In genomic region chr3:37129871-37130270, GRCh38 we compare ENCODE assay signal across 16 cellular contexts. TPM values are rescaled to one million over a fixed set of nuclear protein-coding genes. Genes with fewer than 3 reads are reported as not detected.
A peak's percentile ranks its signal among the peaks of the same experiment; 100 is the strongest.
DNase-seq lines count a peak whose midpoint lies in the region; ATAC-seq and TF ChIP-seq lines count a peak whose summit lies in the region.
"Had no signal": no experiment of that assay in that cellular context is flagged by ENCODE, and none has a peak within 500 bp of the region (broad histone marks: within the 10 kb centered on the region; RNA-seq: fewer than 3 reads in every experiment).

No MANE protein-coding gene starts in this region.

- H4K8ac ChIP-seq in mesendoderm (ENCODE audit: low read depth, low read length), result no peak overlapping the region

- H2BK15ac ChIP-seq in mesendoderm (replicated peaks; ENCODE audit: low read depth), result no peak overlapping the region

- intact Hi-C loops in posterior vena cava (cut with DNase I), result no loop called here
- intact Hi-C loops in CD4-positive, alpha-beta T cell (cut with DNase I, micrococcal nuclease), result no loop called here

- H3K27ac Mint-ChIP-seq in chondrocyte (ENCODE audit: unreplicated experiment), result peak overlapping the region; percentile 61
- H3K27ac Mint-ChIP-seq in CD4-positive, alpha-beta T cell, result no peak overlapping the region
- H3K27ac Mint-ChIP-seq: memory B cell had no signal

- H3K79me1 ChIP-seq in mesendoderm (ENCODE audit: low read length), result peaks cover 4% of the 10 kb centered on the region

- H4K5ac ChIP-seq in mesendoderm (ENCODE audit: low read length), result no peak overlapping the region

- CTCF ChIA-PET in AG04449 (lab: Yijun Ruan, JAX), result interaction anchor here (1.0 kb wide), 1 partner anchor 16 kb away, joined by 3 read pairs; no protein-coding TSS in a partner anchor
- CTCF ChIA-PET in CD4-positive, alpha-beta T cell (lab: Charles Lee), result no interaction called here

- no peak overlapping the region for H3K27ac ChIP-seq in CD4-positive, alpha-beta T cell (ENCODE audit: low read depth, low read length)
- H3K27ac ChIP-seq in mesendoderm (ENCODE audit: low read depth, low read length), result no peak overlapping the region
- H3K27ac ChIP-seq: BLaER1, hepatocyte had no signal

- H3K27me3 Mint-ChIP-seq in chondrocyte (ENCODE audit: low read depth), result no peaks in the 10 kb centered on the region
- H3K27me3 Mint-ChIP-seq in CD4-positive, alpha-beta T cell, result no peaks in the 10 kb centered on the region
- H3K27me3 Mint-ChIP-seq: memory B cell, progenitor cell of endocrine pancreas had no signal

- no peak overlapping the region for H2BK120ac ChIP-seq in mesendoderm (ENCODE audit: low read depth, low read length)

- ATAC-seq in GM18909 (IDR thresholded peaks at IDR 0.05; ENCODE audit: poor library complexity, unreplicated experiment), result peak; percentile 75
- ATAC-seq in HG03378 (IDR thresholded peaks at IDR 0.05; ENCODE audit: unreplicated experiment), result peak; percentile 84
- no peak for ATAC-seq in CD4-positive, alpha-beta T cell (ENCODE audit: poor library complexity)

- POLR2A ChIA-PET in AG04449 (lab: Yijun Ruan, JAX), result no interaction called here
- POLR2A ChIA-PET in CD4-positive, alpha-beta T cell (lab: Charles Lee), result interaction anchor here (0.6 kb wide), 1 partner anchor 161 kb away, joined by 3 read pairs; no protein-coding TSS in a partner anchor

- H3K4ac ChIP-seq in mesendoderm (ENCODE audit: low read depth, low read length), result no peak overlapping the region

- H3K4me3 ChIP-seq in AG04449 (ENCODE audit: low read depth, low read length), result no peak overlapping the region
- no peak overlapping the region for H3K4me3 ChIP-seq in mesendoderm (ENCODE audit: low read length)
- H3K4me3 ChIP-seq: BLaER1, hepatocyte had no signal

- no peaks in the 10 kb centered on the region for H3K4me1 ChIP-seq in mesendoderm (ENCODE audit: control insufficient read depth, low read depth, low read length)
- H3K4me1 ChIP-seq: BLaER1 had no signal

- H3K36me3 ChIP-seq in mesendoderm (ENCODE audit: control insufficient read depth, insufficient read depth, low read length), result no peaks in the 10 kb centered on the region
- H3K36me3 ChIP-seq: BLaER1 had no signal

- H3K36me3 Mint-ChIP-seq in chondrocyte (ENCODE audit: low read depth), result no peaks in the 10 kb centered on the region
- peaks cover 21% of the 10 kb centered on the region for H3K36me3 Mint-ChIP-seq in CD4-positive, alpha-beta T cell (ENCODE audit: low read depth)

- no peaks in the 10 kb centered on the region for H3K79me2 ChIP-seq in mesendoderm (ENCODE audit: control insufficient read depth, insufficient read depth, low read length)

- no peak overlapping the region for H2BK5ac ChIP-seq in mesendoderm (ENCODE audit: low read length)

- no peak overlapping the region for H3K23ac ChIP-seq in mesendoderm (ENCODE audit: low read length)

- H3K27me3 ChIP-seq in CD4-positive, alpha-beta T cell (ENCODE audit: control insufficient read depth, insufficient read depth, low read length), result no peaks in the 10 kb centered on the region
- no peaks in the 10 kb centered on the region for H3K27me3 ChIP-seq in mesendoderm (ENCODE audit: insufficient read depth, low read length, poor library complexity)
- H3K27me3 ChIP-seq: BLaER1, hepatocyte had no signal

- no peak overlapping the region for H3K4me2 ChIP-seq in mesendoderm (ENCODE audit: low read length)
- H3K4me2 ChIP-seq: BLaER1, hepatocyte had no signal

- H3K4me1 Mint-ChIP-seq in chondrocyte (ENCODE audit: low read depth), result peaks cover 17% of the 10 kb centered on the region
- H3K4me1 Mint-ChIP-seq in CD4-positive, alpha-beta T cell (ENCODE audit: low read depth), result peaks cover 8% of the 10 kb centered on the region

- H3K9me3 ChIP-seq in CD4-positive, alpha-beta T cell (ENCODE audit: control insufficient read depth, low read length), result no peaks in the 10 kb centered on the region
- H3K9me3 ChIP-seq: BLaER1 had no signal

- H3K4me3 Mint-ChIP-seq in chondrocyte (ENCODE audit: unreplicated experiment), result no peak overlapping the region
- H3K4me3 Mint-ChIP-seq in CD4-positive, alpha-beta T cell, result no peak overlapping the region
- H3K4me3 Mint-ChIP-seq: memory B cell had no signal

- no peak overlapping the region for H2AK5ac ChIP-seq in mesendoderm (ENCODE audit: low read length)

- no peak overlapping the region for H3K9ac ChIP-seq in mesendoderm (ENCODE audit: low read length)
- H3K9ac ChIP-seq: BLaER1 had no signal

- DNase-seq in AG04449 (ENCODE audit: low read depth, low spot score) (peak; percentile 24), chondrocyte (ENCODE audit: low spot score) (no peak), posterior vena cava (ENCODE audit: low spot score) (no peak), retina (no peak), mesendoderm (no peak)
- no peak for DNase-seq in CD4-positive, alpha-beta T cell
- DNase-seq: activated CD4-positive, alpha-beta T cell treated with anti-CD3 and anti-CD28 coated beads for 48 hours; cortex of kidney; Kasumi-1; NCI-H526 had no signal

- no CpG with 5 or more reads among the region's 3 CpGs for WGBS in mesendoderm (ENCODE audit: extremely low coverage, insufficient coverage, low lambda C conversion rate)

- TF ChIP-seq CTCF in AG04449 (IDR thresholded peaks at IDR 0.05; ENCODE audit: insufficient read depth, low read length, missing control alignments) (no peak), chondrocyte (IDR thresholded peaks at IDR 0.05) (no peak)
- TF ChIP-seq CTCF in CD4-positive, alpha-beta T cell (IDR thresholded peaks at IDR 0.05), result no peak

- no peak overlapping the region for H3K56ac ChIP-seq in mesendoderm (ENCODE audit: low read length)

- H3K9me3 Mint-ChIP-seq in chondrocyte (ENCODE audit: low read depth), result no peaks in the 10 kb centered on the region
- no peaks in the 10 kb centered on the region for H3K9me3 Mint-ChIP-seq in CD4-positive, alpha-beta T cell
- H3K9me3 Mint-ChIP-seq: memory B cell had no signal

- H3K18ac ChIP-seq in mesendoderm (ENCODE audit: low read length), result no peak overlapping the region

RNA-seq across cellular contexts. Expression of gene LRRFIP2, which starts 44.5 kb away (rescaled TPM):
- total RNA-seq in chondrocyte (46.3 to 50.7 TPM (median 49.0 TPM) in 3 replicates), posterior vena cava (10 to 100 TPM; 48.0 to 57.2 TPM)
- total RNA-seq in CD4-positive, alpha-beta T cell, result 10 to 100 TPM; 34.2 to 34.8 TPM
- polyA plus RNA-seq in mesendoderm (2013, experiment 1 of 2), result 26.5 TPM
- polyA plus RNA-seq in mesendoderm (2013, experiment 2 of 2), result 27.9 TPM
